ENCODE assay signal across 20 cellular contexts in the genomic region with DNA sequence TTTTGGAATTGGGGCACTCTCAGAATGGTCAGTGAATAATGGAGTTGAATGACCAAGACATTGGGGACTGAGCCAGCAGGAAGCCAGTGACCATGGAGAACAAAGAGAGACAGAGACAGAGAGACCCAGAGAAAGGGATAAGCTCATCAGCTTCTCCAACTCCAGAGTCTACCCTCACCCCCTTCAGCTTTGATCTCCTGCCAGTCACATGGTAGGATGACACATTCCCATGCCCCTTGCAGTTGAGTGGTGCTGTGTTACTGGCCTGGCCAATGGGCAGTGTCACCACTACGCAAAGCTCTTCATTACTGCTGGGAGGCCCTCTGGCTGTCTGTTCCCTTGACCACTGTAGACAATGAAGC.
A peak's percentile ranks its signal among the peaks of the same experiment; 100 is the strongest.
DNase-seq lines count a peak whose midpoint lies in the region; TF ChIP-seq lines count a peak whose summit lies in the region.
"Had no signal": no experiment of that assay in that cellular context is flagged by ENCODE, and none has a peak within 500 bp of the region (broad histone marks: within the 10 kb centered on the region; RNA-seq: fewer than 3 reads in every experiment).

No MANE protein-coding gene starts in this region.

- TF ChIP-seq POLR2A in lower leg skin (IDR thresholded peaks at IDR 0.05): no peak

- no peaks in the 10 kb centered on the region for H3K27me3 ChIP-seq in osteoblast (ENCODE audit: insufficient read depth, low read length)
- H3K27me3 ChIP-seq: BE2C had no signal

- no peak overlapping the region for H3K27ac ChIP-seq in osteoblast (ENCODE audit: low read depth, low read length)
- H3K27ac ChIP-seq: 22Rv1 had no signal

- H3K4me3 ChIP-seq in lower leg skin (ENCODE audit: low read depth, poor library complexity, severe bottlenecking) (no peak overlapping the region), osteoblast (ENCODE audit: insufficient read depth, low read length) (no peak overlapping the region)

- no peaks in the 10 kb centered on the region for H3K79me2 ChIP-seq in osteoblast (ENCODE audit: insufficient read depth, low read length)

- no peaks in the 10 kb centered on the region for H3K4me1 ChIP-seq in osteoblast (ENCODE audit: insufficient read depth, low read length)
- H3K4me1 ChIP-seq: BE2C, Caco-2 had no signal

- no peaks in the 10 kb centered on the region for H4K20me1 ChIP-seq in osteoblast (ENCODE audit: insufficient read depth, low read length)

- H3K4me2 ChIP-seq in osteoblast (ENCODE audit: insufficient read depth, low read length): no peak overlapping the region

- H3K9me3 ChIP-seq in osteoblast (ENCODE audit: low read depth, low read length): no peaks in the 10 kb centered on the region
- H3K9me3 ChIP-seq: BE2C, Caco-2 had no signal

- WGBS in lower leg skin, 2 donors: 85 to 86% methylated on average over 1 of the region's 1 CpG

- TF ChIP-seq CTCF in lower leg skin (IDR thresholded peaks at IDR 0.05) (no peak), osteoblast (IDR thresholded peaks at IDR 0.05; ENCODE audit: extremely low read depth, low read depth, low read length) (no peak)

- no peaks in the 10 kb centered on the region for H3K36me3 ChIP-seq in osteoblast (ENCODE audit: insufficient read depth, low read length)
- H3K36me3 ChIP-seq: BE2C had no signal

- H2AFZ ChIP-seq in osteoblast (ENCODE audit: low read length): no peak overlapping the region

- DNase-seq in Ammon's horn (ENCODE audit: low spot score) (peak; percentile 71), amygdala (lab: John Stamatoyannopoulos, UW) (peak in 29 of 56 donors; percentile 5 to 89 (median 40)), head of caudate nucleus (peak in 38 of 42 donors; percentile 20 to 94 (median 62)), occipital lobe (lab: John Stamatoyannopoulos, UW) (peak; percentile 36), cortex of kidney (lab: John Stamatoyannopoulos, UW) (no peak), ecto neural progenitor cell (ENCODE audit: low spot score) (no peak), lower leg skin (ENCODE audit: low spot score in 2 of 2) (no peak), osteoblast (ENCODE audit: insufficient read length, low spot score, missing footprints) (no peak)
- DNase-seq: BE2C; Caco-2; CD4-positive, CD25-positive, alpha-beta regulatory T cell; H7; HFFc6; KBM-7; MV-4-11; NCI-H187 treated with DMSO at 0.1 percent for 48 hours; NCI-H2171 treated with DMSO at 0.1 percent for 48 hours; NCI-H510A; OCI-M1 had no signal

- intact Hi-C loops in head of caudate nucleus (cut with DNase I): no loop called here
- intact Hi-C loops in lower leg skin (cut with DNase I; ENCODE audit: low total_unique reads): no loop called here

Comparison
In these comparisons a context has a peak if more than half of its experiments do, and no peak if none do; other contexts are left out.
1. DNase-seq: peak in Ammon's horn (single experiment), amygdala (29 of 56), head of caudate nucleus (38 of 42) and occipital lobe (single experiment); none in cortex of kidney (single experiment), ecto neural progenitor cell (single experiment), lower leg skin (0 of 2) and osteoblast (single experiment).